Comparison of ENCODE assay signal across 7 cellular contexts in the genomic region with DNA sequence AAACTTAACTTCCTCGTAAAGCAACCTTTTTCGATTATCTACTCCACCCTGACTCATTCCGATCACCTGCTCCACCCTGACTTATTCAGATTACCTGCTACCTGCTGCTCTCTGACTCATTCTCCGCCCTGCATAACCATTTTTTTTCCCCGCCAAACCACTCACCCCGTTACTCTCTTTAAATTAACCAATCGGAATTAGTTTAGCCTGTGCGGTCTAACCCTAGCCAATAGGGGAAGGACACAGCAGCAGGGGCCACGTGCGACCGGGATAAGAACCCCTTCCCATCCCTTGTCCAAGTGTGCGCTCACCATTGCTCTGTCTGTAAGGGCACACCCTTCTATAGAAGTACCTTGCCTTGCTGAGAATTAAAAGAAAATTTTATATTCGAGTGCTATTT.
A peak's percentile ranks its signal among the peaks of the same experiment; 100 is the strongest.
DNase-seq lines count a peak whose midpoint lies in the region; TF ChIP-seq lines count a peak whose summit lies in the region.
"Not testable (repeated sequence)": the region's sequence is repeated elsewhere in the genome, so short reads cannot be mapped to it uniquely, and the experiment has no call there.

No MANE protein-coding gene starts in this region.

- not testable (repeated sequence) for H2BK15ac ChIP-seq in H9 (ENCODE audit: low read depth, low read length)

- H3K14ac ChIP-seq in H9 (ENCODE audit: insufficient read depth, low read length) = not testable (repeated sequence)

- H3T11ph ChIP-seq in H9 (ENCODE audit: low read length) = not testable (repeated sequence)

- H4K5ac ChIP-seq in H9 (ENCODE audit: insufficient read length, low read depth, low read length) = not testable (repeated sequence)

- not testable (repeated sequence) for H3K36me3 Mint-ChIP-seq in H9 (ENCODE audit: insufficient read depth in 1 of 3, low read depth in 3 of 3); activated naive CD8-positive, alpha-beta T cell; progenitor cell of endocrine pancreas (ENCODE audit: insufficient read depth)

- not testable (repeated sequence) for H2BK12ac ChIP-seq in H9 (ENCODE audit: insufficient read length, low read depth, low read length)

- H3K27me3 ChIP-seq in H9 (ENCODE audit: insufficient read depth, low read length) = not testable (repeated sequence)

- not testable (repeated sequence) for H2BK5ac ChIP-seq in H9 (ENCODE audit: insufficient read length, low read length)

- not testable (repeated sequence) for H2AK5ac ChIP-seq in H9 (ENCODE audit: insufficient read length, low read length)

- not testable (repeated sequence) for H3K9ac ChIP-seq in H9 (ENCODE audit: extremely low read depth, insufficient read length, low read length)

- not testable (repeated sequence) for H2AFZ ChIP-seq in H9 (ENCODE audit: low read length)

- not testable (repeated sequence) for H2BK20ac ChIP-seq in H9 (ENCODE audit: low read depth, low read length, poor library complexity, severe bottlenecking)

- not testable (repeated sequence) for H3K79me2 ChIP-seq in H9 (ENCODE audit: insufficient read depth, low read length)

- not testable (repeated sequence) for H3K79me1 ChIP-seq in H9 (ENCODE audit: insufficient read depth, low read depth, low read length, poor library complexity, severe bottlenecking)

- not testable (repeated sequence) for H3K4me3 ChIP-seq in epithelial cell of esophagus (ENCODE audit: low read length)

- H3K18ac ChIP-seq in H9 (ENCODE audit: insufficient read length, low read depth, low read length) = not testable (repeated sequence)

- TF ChIP-seq CTCF in H9 (conservative IDR thresholded peaks at IDR 0.05); RWPE1 (conservative IDR thresholded peaks at IDR 0.05; ENCODE audit: low read depth); epithelial cell of esophagus (IDR thresholded peaks at IDR 0.05; ENCODE audit: insufficient read depth, low read depth, low read length, missing control alignments); progenitor cell of endocrine pancreas (IDR thresholded peaks at IDR 0.05; ENCODE audit: unreplicated experiment): not testable (repeated sequence)

- peaks cover 8 to 21% of the 10 kb centered on the region in 2 experiments; a peak in 4 of 5 replicates for H3K9me3 Mint-ChIP-seq in H9
- not testable (repeated sequence) for H3K9me3 Mint-ChIP-seq in activated naive CD8-positive, alpha-beta T cell (ENCODE audit: low read depth)
- peaks cover 10% of the 10 kb centered on the region for H3K9me3 Mint-ChIP-seq in progenitor cell of endocrine pancreas (ENCODE audit: low read depth)

- CTCF ChIA-PET in RWPE1 (lab: Yijun Ruan, JAX) = interaction anchor here (0.5 to 1.9 kb wide), 12 partner anchors 12 to 1066 kb away, joined by 3 to 16 read pairs (median 4); no protein-coding TSS in a partner anchor

- not testable (repeated sequence) for H4K91ac ChIP-seq in H9 (ENCODE audit: insufficient read length, low read depth, low read length)

- not testable (repeated sequence) for H3K4me1 ChIP-seq in H9 (ENCODE audit: insufficient read depth, low read length)

- not testable (repeated sequence) for H3K56ac ChIP-seq in H9 (ENCODE audit: insufficient read length, low read depth, low read length)

- peak overlapping the region; percentile 18 to 63 (median 18); a peak in 1 of 7 replicates for H3K27ac Mint-ChIP-seq in H9
- H3K27ac Mint-ChIP-seq in activated naive CD8-positive, alpha-beta T cell; progenitor cell of endocrine pancreas: not testable (repeated sequence)

- H3K23me2 ChIP-seq in H9 (ENCODE audit: insufficient read length, low read depth, low read length, poor library complexity, severe bottlenecking) = not testable (repeated sequence)

- H3K9me3 ChIP-seq in H9 (ENCODE audit: control insufficient read depth, low read depth, low read length) = not testable (repeated sequence)

- POLR2A ChIA-PET in RWPE1 (lab: Yijun Ruan, JAX; ENCODE audit: low non-redundant PET) = not testable (repeated sequence)

- not testable (repeated sequence) for H4K20me1 ChIP-seq in H9 (ENCODE audit: control insufficient read depth, insufficient read depth, insufficient read length)

- not testable (repeated sequence) for H2BK120ac ChIP-seq in H9 (ENCODE audit: low read depth, low read length, poor library complexity, severe bottlenecking)

- H3K23ac ChIP-seq in H9 (ENCODE audit: insufficient read length, low read depth, low read length) = not testable (repeated sequence)

- not testable (repeated sequence) for H4K8ac ChIP-seq in H9 (replicated peaks; ENCODE audit: insufficient read length, low read depth, low read length)

- H3K4me2 ChIP-seq in H9 (ENCODE audit: insufficient read depth, insufficient read length, low read length) = peak overlapping the region; percentile 8

- DNase-seq in H9 (peak; percentile 72), NCI-H2171 (lab: John Stamatoyannopoulos, UW) (peak; percentile 40), RWPE1 (ENCODE audit: low spot score) (peak; percentile 53), epithelial cell of esophagus (ENCODE audit: low read depth) (peak; percentile 77), islet precursor cell (peak; percentile 55)
- DNase-seq in progenitor cell of endocrine pancreas (ENCODE audit: low spot score, unreplicated experiment) = not testable (repeated sequence)

- H3K4ac ChIP-seq in H9 (ENCODE audit: low read depth, low read length) = not testable (repeated sequence)

- not testable (repeated sequence) for H3K27ac ChIP-seq in H9 (ENCODE audit: insufficient read length, low read depth, low read length); RWPE1

- peaks cover 9 to 12% of the 10 kb centered on the region in 2 experiments for H3K4me1 Mint-ChIP-seq in H9
- H3K4me1 Mint-ChIP-seq in activated naive CD8-positive, alpha-beta T cell (ENCODE audit: low read depth) = peaks cover 11% of the 10 kb centered on the region
- H3K4me1 Mint-ChIP-seq in progenitor cell of endocrine pancreas (ENCODE audit: low read depth) = not testable (repeated sequence)

- H3K27me3 Mint-ChIP-seq in H9 (ENCODE audit: low read depth); activated naive CD8-positive, alpha-beta T cell; progenitor cell of endocrine pancreas: not testable (repeated sequence)

- H3K4me3 Mint-ChIP-seq in H9 (peak overlapping the region; percentile 0 to 60; a peak in 3 of 5 replicates), progenitor cell of endocrine pancreas (ENCODE audit: low read depth) (peak overlapping the region; percentile 76)
- H3K4me3 Mint-ChIP-seq in activated naive CD8-positive, alpha-beta T cell = peak overlapping the region; percentile 86

- no CpG with 5 or more reads among the region's 13 CpGs for WGBS in H9 (ENCODE audit: extremely low coverage, insufficient read length, low lambda C conversion rate)

Comparison
In these comparisons a context has a peak if more than half of its experiments do, and no peak if none do; other contexts are left out.
1. H3K4me3 Mint-ChIP-seq: peak in every context shown above with its lines; median percentile 86 in activated naive CD8-positive, alpha-beta T cell; 76 in progenitor cell of endocrine pancreas; 30 in H9.